Comparison of ENCODE assay signal across 8 cellular contexts in genomic region chr4:83599183-83599582, GRCh38.
A peak's percentile ranks its signal among the peaks of the same experiment; 100 is the strongest.
DNase-seq lines count a peak whose midpoint lies in the region; ATAC-seq, FAIRE-seq and TF ChIP-seq lines count a peak whose summit lies in the region.

No MANE protein-coding gene starts in this region.

- peaks cover 0 to 21% of the 10 kb centered on the region in 2 donors for H3K36me3 ChIP-seq in lung (ENCODE audit: control insufficient read depth in 2 of 2, insufficient read depth in 2 of 2, low read length in 2 of 2)

- no peaks in the 10 kb centered on the region for H3K9me3 ChIP-seq in lung (ENCODE audit: control insufficient read depth in 2 of 2, insufficient read depth in 1 of 2, low read length in 1 of 2)

- peak; percentile 74 for ATAC-seq in HG03039 (IDR thresholded peaks at IDR 0.05; ENCODE audit: unreplicated experiment)
- peak; percentile 77 for ATAC-seq in SK-N-SH treated with all-trans-retinoic acid at 6 μM for 48 hours
- ATAC-seq in lung (ENCODE audit: insufficient read depth, low FRiP score): peak; percentile 62

- H3K27ac ChIP-seq in lung (ENCODE audit: low read depth in 1 of 2, low read length in 1 of 2): no peak overlapping the region

- H3K27me3 ChIP-seq in lung (ENCODE audit: control insufficient read depth, insufficient read depth): no peaks in the 10 kb centered on the region

- H3K4me1 ChIP-seq in lung (ENCODE audit: control insufficient read depth in 2 of 2, insufficient read depth in 2 of 2, low read length in 2 of 2): peaks cover 0 to 6% of the 10 kb centered on the region in 2 donors

- no peak for DNase-seq in GM19239 (ENCODE audit: insufficient read length, low spot score)
- DNase-seq in lung (ENCODE audit: low spot score): no peak
- no peak for DNase-seq in NCI-H1436 (lab: John Stamatoyannopoulos, UW)
- no peak for DNase-seq in NCI-H1694 treated with DMSO at 0.1 percent for 48 hours (lab: John Stamatoyannopoulos, UW)
- no peak for DNase-seq in NK-92 (lab: John Stamatoyannopoulos, UW; ENCODE audit: unreplicated experiment)
- no peak for DNase-seq in stimulated activated CD4-positive, alpha-beta T cell treated with anti-CD3 and anti-CD28 coated beads, Interleukin-15, amount 100 ng/mL, for 24 hours

- 0 to 93% methylated on average over 1 of the region's 1 CpG for WGBS in lung, 2 donors

- FAIRE-seq in GM19239 (lab: Jason Lieb, UNC): peak; percentile 85

- TF ChIP-seq CTCF in lung (IDR thresholded peaks at IDR 0.05; ENCODE audit: control extremely low read depth, extremely low read depth): no peak

- no peak overlapping the region for H3K4me3 ChIP-seq in lung

TF ChIP-seq in SK-N-SH treated with all-trans-retinoic acid at 6 μM for 48 hours, 23 proteins besides CTCF, POLR2A, EP300 and RAD21:
- TF ChIP-seq TSHZ2 (CRISPR knock-in tag; IDR thresholded peaks at IDR 0.05) (no peak), ZFP30 (CRISPR knock-in tag; IDR thresholded peaks at IDR 0.05) (no peak), CREB5 (CRISPR knock-in tag; IDR thresholded peaks at IDR 0.05; ENCODE audit: low read depth) (no peak), BACH2 (CRISPR knock-in tag; IDR thresholded peaks at IDR 0.05; ENCODE audit: borderline replicate concordance) (no peak), ISL1 (CRISPR knock-in tag; IDR thresholded peaks at IDR 0.05) (no peak), POU6F1 (CRISPR knock-in tag; IDR thresholded peaks at IDR 0.05; ENCODE audit: borderline replicate concordance, low read depth) (no peak), ZNF70 (CRISPR knock-in tag; IDR thresholded peaks at IDR 0.05) (no peak), ZNF8 (CRISPR knock-in tag; IDR thresholded peaks at IDR 0.05) (no peak), ESRRG (CRISPR knock-in tag; IDR thresholded peaks at IDR 0.05) (no peak), TOX (CRISPR knock-in tag; IDR thresholded peaks at IDR 0.05; ENCODE audit: borderline replicate concordance) (no peak), CSDC2 (CRISPR knock-in tag; IDR thresholded peaks at IDR 0.05) (no peak), ZC3H10 (CRISPR knock-in tag; IDR thresholded peaks at IDR 0.05) (no peak), RARB (CRISPR knock-in tag; IDR thresholded peaks at IDR 0.05) (no peak), ZFP3 (CRISPR knock-in tag; IDR thresholded peaks at IDR 0.05) (no peak), GLIS3 (CRISPR knock-in tag; IDR thresholded peaks at IDR 0.05) (no peak)
